9 cellular contexts compared by ENCODE assay signal in the genomic region with DNA sequence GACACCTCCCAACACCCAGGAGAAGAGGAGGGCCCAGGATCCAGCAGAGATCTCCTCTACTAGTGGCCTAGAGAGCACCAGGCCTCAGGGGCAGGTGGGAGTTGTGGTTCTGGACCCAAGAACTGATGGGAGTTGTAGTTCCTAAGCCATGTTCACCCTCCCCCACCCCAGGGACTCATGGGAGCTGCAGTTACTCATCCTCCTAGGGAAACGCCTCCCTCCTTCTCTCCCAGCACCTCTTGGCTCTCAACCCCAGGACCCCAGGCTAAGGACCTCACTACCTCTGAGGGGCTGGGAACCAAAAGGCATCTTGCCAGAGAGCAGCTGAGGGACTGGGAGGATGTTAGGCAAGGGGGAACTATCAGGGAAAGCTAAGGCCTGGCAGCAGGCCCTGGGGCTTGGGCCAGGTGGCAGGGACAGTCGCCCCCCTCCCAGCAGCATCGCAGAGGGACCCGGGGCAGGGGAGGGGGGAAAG. TPM values are rescaled to one million over a fixed set of nuclear protein-coding genes. Genes with fewer than 3 reads are reported as not detected.
DNase-seq lines count a peak whose midpoint lies in the region; ATAC-seq and TF ChIP-seq lines count a peak whose summit lies in the region.
"Had no signal": no experiment of that assay in that cellular context is flagged by ENCODE, and none has a peak within 500 bp of the region (broad histone marks: within the 10 kb centered on the region; RNA-seq: fewer than 3 reads in every experiment).

No MANE protein-coding gene starts in this region.

- H3K27ac ChIP-seq in esophagus muscularis mucosa (replicated peaks in 1 of 4), result peak overlapping the region in 3 of 4 donors; percentile 47 to 64 (median 55)
- H3K27ac ChIP-seq: tibial artery had no signal

- TF ChIP-seq POLR2A in esophagus muscularis mucosa (IDR thresholded peaks at IDR 0.05; ENCODE audit: low read depth), result no peak

- no peak for ATAC-seq in GM21526 (IDR thresholded peaks at IDR 0.05; ENCODE audit: low FRiP score, unreplicated experiment)

- no peak overlapping the region for H3K4me3 ChIP-seq in esophagus muscularis mucosa
- H3K4me3 ChIP-seq: tibial artery had no signal

- H3K36me3 ChIP-seq in esophagus muscularis mucosa, result no peaks in the 10 kb centered on the region

- H3K4me3 Mint-ChIP-seq in immature natural killer cell, result no peak overlapping the region

- H3K4me1 Mint-ChIP-seq in immature natural killer cell, result no peaks in the 10 kb centered on the region

- DNase-seq in ELR (ENCODE audit: low read depth) (peak; percentile 59), NCI-H446 (lab: John Stamatoyannopoulos, UW) (peak; percentile 34 to 76), esophagus muscularis mucosa (ENCODE audit: extremely low spot score) (no peak), non-pigmented ciliary epithelial cell (ENCODE audit: low read depth) (peak; percentile 2), immature natural killer cell (no peak), GF-D8 (lab: John Stamatoyannopoulos, UW) (no peak), LoVo (ENCODE audit: low spot score) (no peak)

- no peaks in the 10 kb centered on the region for H3K27me3 ChIP-seq in esophagus muscularis mucosa
- H3K27me3 ChIP-seq: tibial artery had no signal

- 50% methylated on average over 1 of the region's 4 CpGs for WGBS in esophagus muscularis mucosa

- no peaks in the 10 kb centered on the region for H3K27me3 Mint-ChIP-seq in immature natural killer cell (ENCODE audit: low read depth in 3 of 3)

- H3K9me3 Mint-ChIP-seq in immature natural killer cell, result no peaks in the 10 kb centered on the region

- no peaks in the 10 kb centered on the region for H3K9me3 ChIP-seq in esophagus muscularis mucosa
- H3K9me3 ChIP-seq: tibial artery had no signal

- TF ChIP-seq CTCF in esophagus muscularis mucosa (IDR thresholded peaks at IDR 0.05), result no peak

- intact Hi-C loops in esophagus muscularis mucosa (cut with DNase I), result no loop called here

- peak overlapping the region in 1 of 6 donors; percentile 45 for H3K27ac Mint-ChIP-seq in immature natural killer cell

- H3K36me3 Mint-ChIP-seq in immature natural killer cell, result no peaks in the 10 kb centered on the region

- peaks cover 0 to 23% (median 19%) of the 10 kb centered on the region in 4 donors for H3K4me1 ChIP-seq in esophagus muscularis mucosa
- H3K4me1 ChIP-seq: tibial artery had no signal

- TF ChIP-seq EP300 in esophagus muscularis mucosa (IDR thresholded peaks at IDR 0.05), result no peak

RNA-seq across cellular contexts. Expression of a gene that starts 28.8 kb away (rescaled TPM):
- total RNA-seq in esophagus muscularis mucosa, result not detected
- polyA plus RNA-seq in immature natural killer cell, result not detected

Comparison
In these comparisons a context has a peak if more than half of its experiments do, and no peak if none do; other contexts are left out.
1. DNase-seq: peak in ELR (single experiment), NCI-H446 (2 of 2) and non-pigmented ciliary epithelial cell (single experiment); none in esophagus muscularis mucosa (single experiment), immature natural killer cell (0 of 3), GF-D8 (single experiment) and LoVo (single experiment).